ENCODE assay signal across 1 cellular context in the genomic region with DNA sequence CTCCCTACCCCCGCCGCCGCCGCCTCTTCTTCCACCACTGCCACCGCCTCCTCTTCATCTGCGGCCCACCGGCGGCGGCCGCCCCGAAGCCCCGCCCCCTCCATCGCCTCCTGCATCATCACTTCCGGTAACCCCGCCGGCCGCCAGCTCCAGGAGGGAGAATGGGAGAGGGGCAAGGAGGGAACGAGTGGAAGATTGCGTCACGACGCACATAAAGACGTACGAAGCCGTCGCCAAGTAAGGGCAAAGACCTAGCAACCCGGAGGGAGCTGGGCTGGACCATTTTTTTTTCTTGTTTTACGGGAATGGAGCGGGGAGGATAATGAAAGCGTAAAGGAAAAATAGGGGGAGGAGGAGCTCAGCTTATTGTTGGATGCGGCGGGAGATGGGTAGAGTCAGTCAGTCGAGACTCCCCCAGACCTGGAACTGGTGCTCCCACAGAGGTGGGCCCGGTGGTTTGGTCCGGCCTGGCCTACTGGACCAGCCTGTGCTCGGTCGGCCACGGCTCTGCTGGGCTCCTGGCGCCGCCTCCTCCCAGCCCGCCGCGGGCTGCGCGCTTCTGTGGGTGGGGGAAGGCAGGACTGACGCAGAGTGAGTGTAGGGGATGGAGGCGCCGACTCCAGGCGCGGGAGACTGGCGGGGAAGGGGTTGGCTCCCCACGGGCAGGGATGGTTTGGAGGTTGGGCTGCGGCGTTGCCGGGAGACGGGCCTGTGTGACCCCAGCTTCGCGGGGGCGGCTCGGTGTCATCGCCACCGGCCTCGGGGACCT.
A peak's percentile ranks its signal among the peaks of the same experiment; 100 is the strongest.
TF ChIP-seq lines count a peak whose summit lies in the region.

A gene with protein sequence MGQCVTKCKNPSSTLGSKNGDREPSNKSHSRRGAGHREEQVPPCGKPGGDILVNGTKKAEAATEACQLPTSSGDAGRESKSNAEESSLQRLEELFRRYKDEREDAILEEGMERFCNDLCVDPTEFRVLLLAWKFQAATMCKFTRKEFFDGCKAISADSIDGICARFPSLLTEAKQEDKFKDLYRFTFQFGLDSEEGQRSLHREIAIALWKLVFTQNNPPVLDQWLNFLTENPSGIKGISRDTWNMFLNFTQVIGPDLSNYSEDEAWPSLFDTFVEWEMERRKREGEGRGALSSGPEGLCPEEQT (minus strand): TSS at position 60 of the 769 bp plus-strand sequence. CDS start 37,820 bp downstream, outside the sequence.
A gene with protein sequence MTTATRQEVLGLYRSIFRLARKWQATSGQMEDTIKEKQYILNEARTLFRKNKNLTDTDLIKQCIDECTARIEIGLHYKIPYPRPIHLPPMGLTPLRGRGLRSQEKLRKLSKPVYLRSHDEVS (plus strand): TSS at position 473 of the 769 bp plus-strand sequence. CDS start 14,785 bp downstream, outside the sequence.

TF ChIP-seq in K562, 482 proteins besides CTCF, POLR2A, EP300 and RAD21 (continued from another document):
- TF ChIP-seq, protein P1, sequence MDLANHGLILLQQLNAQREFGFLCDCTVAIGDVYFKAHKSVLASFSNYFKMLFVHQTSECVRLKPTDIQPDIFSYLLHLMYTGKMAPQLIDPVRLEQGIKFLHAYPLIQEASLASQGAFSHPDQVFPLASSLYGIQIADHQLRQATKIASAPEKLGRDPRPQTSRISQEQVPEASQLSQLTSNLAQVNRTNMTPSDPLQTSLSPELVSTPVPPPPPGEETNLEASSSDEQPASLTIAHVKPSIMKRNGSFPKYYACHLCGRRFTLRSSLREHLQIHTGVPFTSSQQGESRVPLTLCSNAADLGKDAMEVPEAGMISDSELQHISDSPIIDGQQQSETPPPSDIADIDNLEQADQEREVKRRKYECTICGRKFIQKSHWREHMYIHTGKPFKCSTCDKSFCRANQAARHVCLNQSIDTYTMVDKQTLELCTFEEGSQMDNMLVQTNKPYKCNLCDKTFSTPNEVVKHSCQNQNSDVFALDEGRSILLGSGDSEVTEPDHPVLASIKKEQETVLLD (IDR thresholded peaks at IDR 0.05): peak; percentile 97
- TF ChIP-seq, protein P2, sequence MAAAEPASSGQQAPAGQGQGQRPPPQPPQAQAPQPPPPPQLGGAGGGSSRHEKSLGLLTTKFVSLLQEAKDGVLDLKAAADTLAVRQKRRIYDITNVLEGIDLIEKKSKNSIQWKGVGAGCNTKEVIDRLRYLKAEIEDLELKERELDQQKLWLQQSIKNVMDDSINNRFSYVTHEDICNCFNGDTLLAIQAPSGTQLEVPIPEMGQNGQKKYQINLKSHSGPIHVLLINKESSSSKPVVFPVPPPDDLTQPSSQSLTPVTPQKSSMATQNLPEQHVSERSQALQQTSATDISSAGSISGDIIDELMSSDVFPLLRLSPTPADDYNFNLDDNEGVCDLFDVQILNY (CRISPR knock-in tag; IDR thresholded peaks at IDR 0.05): no peak
- TF ChIP-seq, protein P3, sequence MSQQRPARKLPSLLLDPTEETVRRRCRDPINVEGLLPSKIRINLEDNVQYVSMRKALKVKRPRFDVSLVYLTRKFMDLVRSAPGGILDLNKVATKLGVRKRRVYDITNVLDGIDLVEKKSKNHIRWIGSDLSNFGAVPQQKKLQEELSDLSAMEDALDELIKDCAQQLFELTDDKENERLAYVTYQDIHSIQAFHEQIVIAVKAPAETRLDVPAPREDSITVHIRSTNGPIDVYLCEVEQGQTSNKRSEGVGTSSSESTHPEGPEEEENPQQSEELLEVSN (IDR thresholded peaks at IDR 0.05; ENCODE audit: borderline replicate concordance in 1 of 2, extremely low read depth in 1 of 2, insufficient read depth in 1 of 2, insufficient read length in 1 of 2, low read depth in 1 of 2, low read length in 1 of 2, poor library complexity in 1 of 2, severe bottlenecking in 1 of 2): peak in 1 of 2 experiments; percentile 11
- TF ChIP-seq GABPB1 (CRISPR knock-in tag; IDR thresholded peaks at IDR 0.05): peak; percentile 80
- 0 out of 2 replicates have a peak, but pooled peaks have one; percentile 14 for TF ChIP-seq BCOR (IDR thresholded peaks at IDR 0.05)
- TF ChIP-seq STAG1 (CRISPR knock-in tag; IDR thresholded peaks at IDR 0.05; ENCODE audit: borderline replicate concordance): no peak
- TF ChIP-seq, protein P4, sequence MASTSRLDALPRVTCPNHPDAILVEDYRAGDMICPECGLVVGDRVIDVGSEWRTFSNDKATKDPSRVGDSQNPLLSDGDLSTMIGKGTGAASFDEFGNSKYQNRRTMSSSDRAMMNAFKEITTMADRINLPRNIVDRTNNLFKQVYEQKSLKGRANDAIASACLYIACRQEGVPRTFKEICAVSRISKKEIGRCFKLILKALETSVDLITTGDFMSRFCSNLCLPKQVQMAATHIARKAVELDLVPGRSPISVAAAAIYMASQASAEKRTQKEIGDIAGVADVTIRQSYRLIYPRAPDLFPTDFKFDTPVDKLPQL (IDR thresholded peaks at IDR 0.05; ENCODE audit: extremely low read depth, insufficient read length): no peak
- TF ChIP-seq, protein P5, sequence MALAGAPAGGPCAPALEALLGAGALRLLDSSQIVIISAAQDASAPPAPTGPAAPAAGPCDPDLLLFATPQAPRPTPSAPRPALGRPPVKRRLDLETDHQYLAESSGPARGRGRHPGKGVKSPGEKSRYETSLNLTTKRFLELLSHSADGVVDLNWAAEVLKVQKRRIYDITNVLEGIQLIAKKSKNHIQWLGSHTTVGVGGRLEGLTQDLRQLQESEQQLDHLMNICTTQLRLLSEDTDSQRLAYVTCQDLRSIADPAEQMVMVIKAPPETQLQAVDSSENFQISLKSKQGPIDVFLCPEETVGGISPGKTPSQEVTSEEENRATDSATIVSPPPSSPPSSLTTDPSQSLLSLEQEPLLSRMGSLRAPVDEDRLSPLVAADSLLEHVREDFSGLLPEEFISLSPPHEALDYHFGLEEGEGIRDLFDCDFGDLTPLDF (CRISPR knock-in tag; IDR thresholded peaks at IDR 0.05): peak; percentile 55; the same call in 1 of the 2 replicates
- TF ChIP-seq ZNF134 (CRISPR knock-in tag; conservative IDR thresholded peaks at IDR 0.05): 0 out of 2 replicates have a peak, but pooled peaks have one; percentile 44
